Comparison of ENCODE assay signal across 9 cellular contexts in the genomic region with DNA sequence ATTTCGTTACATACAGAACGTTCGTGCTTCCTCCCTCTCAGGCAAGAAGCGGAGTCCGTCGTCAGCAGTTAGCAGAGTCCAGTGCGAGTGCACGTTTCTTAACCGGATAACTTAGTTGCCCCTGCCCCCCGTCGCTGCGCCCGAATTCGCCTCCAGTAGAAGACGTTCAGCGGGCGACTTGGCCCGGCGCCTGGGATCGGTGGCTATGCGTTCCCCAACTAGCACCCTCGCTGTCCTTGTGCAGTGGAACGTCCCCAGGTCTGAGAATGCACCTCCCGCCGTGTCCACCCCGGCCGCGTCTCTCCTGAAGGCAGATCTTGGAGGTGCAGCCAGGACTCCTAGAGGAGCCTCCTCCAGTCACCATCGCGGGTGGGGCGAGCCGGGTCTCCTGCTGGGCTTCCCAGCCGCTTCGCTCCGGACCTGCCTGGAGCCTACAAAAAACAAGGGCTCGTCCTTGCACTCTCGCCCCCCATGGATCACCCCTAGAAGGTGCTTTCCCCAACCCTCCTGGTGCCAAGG. TPM values are rescaled to one million over a fixed set of nuclear protein-coding genes. Genes with fewer than 3 reads are reported as not detected.
DNase-seq lines count a peak whose midpoint lies in the region; ATAC-seq and TF ChIP-seq lines count a peak whose summit lies in the region.
"Had no signal": no experiment of that assay in that cellular context is flagged by ENCODE, and none has a peak within 500 bp of the region (broad histone marks: within the 10 kb centered on the region; RNA-seq: fewer than 3 reads in every experiment).

No MANE protein-coding gene starts in this region.

- H3K27ac ChIP-seq in KMS-11 (no peak overlapping the region), testis (peak overlapping the region in 1 of 2 donors; percentile 25)
- H3K27ac ChIP-seq: VCaP had no signal

- H3K36me3 ChIP-seq in KMS-11 (ENCODE audit: insufficient read depth) (no peaks in the 10 kb centered on the region), adipocyte (ENCODE audit: control insufficient read depth, insufficient read depth, low read length, severe bottlenecking) (no peaks in the 10 kb centered on the region), testis (ENCODE audit: low read depth, missing control alignments) (no peaks in the 10 kb centered on the region)

- no peaks in the 10 kb centered on the region for H3K4me1 ChIP-seq in KMS-11 (ENCODE audit: low read depth, poor library complexity, severe bottlenecking)
- H3K4me1 ChIP-seq in adipocyte (ENCODE audit: control insufficient read depth, insufficient read depth, low read length), result peaks cover 7% of the 10 kb centered on the region
- H3K4me1 ChIP-seq in testis, result peaks cover 11% of the 10 kb centered on the region

- no peak for ATAC-seq in HG02970 (IDR thresholded peaks at IDR 0.05; ENCODE audit: low FRiP score, unreplicated experiment)
- no peak for ATAC-seq in GM21367 (IDR thresholded peaks at IDR 0.05; ENCODE audit: unreplicated experiment)
- no peak for ATAC-seq in GM21526 (IDR thresholded peaks at IDR 0.05; ENCODE audit: low FRiP score, unreplicated experiment)

- H3K4me3 ChIP-seq in KMS-11 (IDR thresholded peaks at IDR 0.05; ENCODE audit: insufficient read depth, low read depth, low read length), result no peak overlapping the region
- peak overlapping the region; percentile 67 for H3K4me3 ChIP-seq in adipocyte (ENCODE audit: low read length)
- peak overlapping the region; percentile 42 to 62 for H3K4me3 ChIP-seq in testis

- no peaks in the 10 kb centered on the region for H4K20me1 ChIP-seq in KMS-11 (ENCODE audit: insufficient read depth)

- TF ChIP-seq CTCF in KMS-11 (conservative IDR thresholded peaks at IDR 0.05; ENCODE audit: low read depth, low read length), result no peak
- TF ChIP-seq CTCF in testis (IDR thresholded peaks at IDR 0.05), result no peak

- intact Hi-C loops in testis (cut with DNase I; ENCODE audit: low total_unique reads), result no loop called here

- H3K9ac ChIP-seq in KMS-11 (no peak overlapping the region), adipocyte (ENCODE audit: low read length) (no peak overlapping the region)

- H2AFZ ChIP-seq in KMS-11 (ENCODE audit: low read depth), result 0 out of 2 replicates have a peak overlapping the region, but pooled peaks have one; percentile 22

- no peaks in the 10 kb centered on the region for H3K79me2 ChIP-seq in KMS-11 (ENCODE audit: insufficient read depth, low read depth)

- DNase-seq in adipocyte (ENCODE audit: low read depth) (no peak), left kidney (ENCODE audit: low read depth, low spot score) (peak; percentile 38), testis (peak; percentile 25)

- no peak overlapping the region for H3K4me2 ChIP-seq in KMS-11

- H3K27me3 ChIP-seq in KMS-11 (ENCODE audit: insufficient read depth, low read depth), result no peaks in the 10 kb centered on the region
- H3K27me3 ChIP-seq in adipocyte (replicated peaks; ENCODE audit: control insufficient read depth, insufficient read depth, low read length), result peaks cover 55% of the 10 kb centered on the region
- H3K27me3 ChIP-seq in testis, result no peaks in the 10 kb centered on the region

- H3K9me3 ChIP-seq in adipocyte (ENCODE audit: control insufficient read depth, low read length), result no peaks in the 10 kb centered on the region
- H3K9me3 ChIP-seq in testis, result no peaks in the 10 kb centered on the region

- TF ChIP-seq POLR2A in testis (IDR thresholded peaks at IDR 0.05), result no peak

- WGBS in testis, 2 donors, result 1 to 2% methylated on average over 23 to 37 of the region's 37 CpGs

RNA-seq across cellular contexts. Expression of gene PCSK2, which starts 0.9 kb away (rescaled TPM):
- total RNA-seq in testis, result 10 to 100 TPM in 1 of 2 donors, 1 to 10 TPM in 1; 5.1 to 11.7 TPM
- polyA plus RNA-seq in testis (ENCODE audit: insufficient read depth, low read depth, low replicate concordance), result 40.5 TPM
- total RNA-seq: dermis microvascular lymphatic vessel endothelial cell had no signal
